In genomic region chr6:101400341-101400740, GRCh38 we compare ENCODE assay signal across 19 cellular contexts. TPM values are rescaled to one million over a fixed set of nuclear protein-coding genes. Genes with fewer than 3 reads are reported as not detected.
DNase-seq lines count a peak whose midpoint lies in the region; ATAC-seq and TF ChIP-seq lines count a peak whose summit lies in the region.
"Had no signal": no experiment of that assay in that cellular context is flagged by ENCODE, and none has a peak within 500 bp of the region (broad histone marks: within the 10 kb centered on the region; RNA-seq: fewer than 3 reads in every experiment).

No MANE protein-coding gene starts in this region.

- no peaks in the 10 kb centered on the region for H4K20me1 ChIP-seq in neural cell (ENCODE audit: insufficient read depth)

- H3K4me1 ChIP-seq in HUES64 (ENCODE audit: insufficient read depth, low read length), result peaks cover 34% of the 10 kb centered on the region
- peaks cover 8% of the 10 kb centered on the region for H3K4me1 ChIP-seq in endodermal cell (ENCODE audit: control insufficient read depth, insufficient read depth, low read length)
- no peaks in the 10 kb centered on the region for H3K4me1 ChIP-seq in body of pancreas
- H3K4me1 ChIP-seq: A549, Peyer's patch had no signal

- CTCF ChIA-PET in AG04450 (lab: Charles Lee), result no interaction called here

- POLR2A ChIA-PET in AG04450 (lab: Yijun Ruan, JAX), result no interaction called here

- intact Hi-C loops in body of pancreas (cut with DNase I), result no loop called here

- no peak for TF ChIP-seq RAD21 in neural cell (conservative IDR thresholded peaks at IDR 0.05)

- H3K9ac ChIP-seq in HUES64 (ENCODE audit: low read depth, low read length), result no peak overlapping the region
- H3K9ac ChIP-seq in endodermal cell (ENCODE audit: extremely low read depth, low read length, poor library complexity, severe bottlenecking), result no peak overlapping the region
- H3K9ac ChIP-seq in neural cell (ENCODE audit: low read length), result no peak overlapping the region

- H3K4me3 Mint-ChIP-seq in endodermal cell, result peak overlapping the region; percentile 65
- H3K4me3 Mint-ChIP-seq: CD4-positive, CD25-positive, alpha-beta regulatory T cell; IgD-negative memory B cell had no signal

- WGBS in HUES64, result 51% methylated on average over 3 of the region's 3 CpGs
- WGBS in endodermal cell (ENCODE audit: insufficient coverage in 1 of 2, insufficient read length in 1 of 2), 2 experiments, result 47 to 66% methylated on average over 3 of the region's 3 CpGs
- WGBS in body of pancreas, 2 donors, result 35 to 41% methylated on average over 3 of the region's 3 CpGs

- H3K4me1 Mint-ChIP-seq in endodermal cell, result peaks cover 41% of the 10 kb centered on the region

- no peaks in the 10 kb centered on the region for H3K9me2 ChIP-seq in neural cell (ENCODE audit: insufficient read depth, low read length)

- peak overlapping the region; percentile 67 for H3K4me3 ChIP-seq in AG04450 (ENCODE audit: low read depth, low read length)
- H3K4me3 ChIP-seq in HUES64 (ENCODE audit: low read length), result peak overlapping the region; percentile 59
- H3K4me3 ChIP-seq in endodermal cell (ENCODE audit: low read length), result no peak overlapping the region
- peak overlapping the region; percentile 65 for H3K4me3 ChIP-seq in neural cell (ENCODE audit: low read length)
- no peak overlapping the region for H3K4me3 ChIP-seq in body of pancreas
- H3K4me3 ChIP-seq: A549, Peyer's patch had no signal

- H3K36me3 ChIP-seq in HUES64 (ENCODE audit: insufficient read depth, low read length) (no peaks in the 10 kb centered on the region), endodermal cell (ENCODE audit: control insufficient read depth, insufficient read depth, low read length) (no peaks in the 10 kb centered on the region), neural cell (ENCODE audit: insufficient read depth, low read length) (no peaks in the 10 kb centered on the region), body of pancreas (replicated peaks in 1 of 2; ENCODE audit: insufficient read depth in 1 of 2, low read depth in 2 of 2) (no peaks in the 10 kb centered on the region)

- no peak for DNase-seq in AG04450 (ENCODE audit: low read depth, low spot score)
- DNase-seq in endodermal cell, result no peak
- no peak for DNase-seq in body of pancreas
- no peak for DNase-seq in pons (ENCODE audit: low spot score)
- no peak for DNase-seq in HUDEP-2 (lab: John Stamatoyannopoulos, UW; ENCODE audit: unreplicated experiment in 76 of 76)
- DNase-seq: AML-193; CD4-positive, CD25-positive, alpha-beta regulatory T cell; DMS79; NCI-H1417; NCI-H2029; NCI-H510A; NCI-H82; Peyer's patch; SHP77 treated with DMSO at 0.1 percent for 48 hours had no signal

- H3K9me3 ChIP-seq in AG04450 (ENCODE audit: control insufficient read depth, insufficient read depth, low read length), result peaks cover 5% of the 10 kb centered on the region; the same call in 1 of the 2 replicates
- H3K9me3 ChIP-seq in HUES64 (ENCODE audit: insufficient read depth, low read depth, low read length), result no peaks in the 10 kb centered on the region
- no peaks in the 10 kb centered on the region for H3K9me3 ChIP-seq in endodermal cell (ENCODE audit: control insufficient read depth, low read length)
- no peaks in the 10 kb centered on the region for H3K9me3 ChIP-seq in neural cell (ENCODE audit: low read length)
- H3K9me3 ChIP-seq in body of pancreas, result no peaks in the 10 kb centered on the region
- H3K9me3 ChIP-seq: A549 had no signal

- H3K36me3 Mint-ChIP-seq in endodermal cell (ENCODE audit: low read depth), result no peaks in the 10 kb centered on the region
- H3K36me3 Mint-ChIP-seq: CD4-positive, CD25-positive, alpha-beta regulatory T cell; IgD-negative memory B cell had no signal

- ATAC-seq in body of pancreas, result no peak
- no peak for ATAC-seq in HG02884 (IDR thresholded peaks at IDR 0.05; ENCODE audit: unreplicated experiment)
- ATAC-seq: A549 had no signal

- H2AFZ ChIP-seq in neural cell (ENCODE audit: low read depth, low read length), result no peak overlapping the region

- no peaks in the 10 kb centered on the region for H3K79me2 ChIP-seq in neural cell (replicated peaks; ENCODE audit: insufficient read depth, low read length)

- no peak for TF ChIP-seq EP300 in neural cell (conservative IDR thresholded peaks at IDR 0.05; ENCODE audit: poor library complexity, severe bottlenecking)

- H3K27me3 ChIP-seq in AG04450 (ENCODE audit: control insufficient read depth, insufficient read depth, low read length) (no peaks in the 10 kb centered on the region), HUES64 (ENCODE audit: insufficient read depth, low read length) (peaks cover 87% of the 10 kb centered on the region), endodermal cell (ENCODE audit: control insufficient read depth, insufficient read depth, low read length, poor library complexity, severe bottlenecking) (peaks cover 65% of the 10 kb centered on the region), neural cell (ENCODE audit: insufficient read depth, low read depth, low read length) (peaks cover 28% of the 10 kb centered on the region), body of pancreas (no peaks in the 10 kb centered on the region)

- H3K27ac Mint-ChIP-seq in endodermal cell, result no peak overlapping the region
- H3K27ac Mint-ChIP-seq: CD4-positive, CD25-positive, alpha-beta regulatory T cell; IgD-negative memory B cell had no signal

- no peak overlapping the region for H3K27ac ChIP-seq in AG04450 (ENCODE audit: low read depth, low read length)
- H3K27ac ChIP-seq in HUES64 (ENCODE audit: low read depth, low read length), result no peak overlapping the region
- H3K27ac ChIP-seq in endodermal cell (ENCODE audit: low read depth, low read length), result no peak overlapping the region
- no peak overlapping the region for H3K27ac ChIP-seq in neural cell (ENCODE audit: low read length)
- no peak overlapping the region for H3K27ac ChIP-seq in body of pancreas
- H3K27ac ChIP-seq: A549, Peyer's patch had no signal

- TF ChIP-seq CTCF in AG04450 (IDR thresholded peaks at IDR 0.05; ENCODE audit: low read depth, low read length) (no peak), endodermal cell (conservative IDR thresholded peaks at IDR 0.05) (no peak), neural cell (IDR thresholded peaks at IDR 0.05; ENCODE audit: poor library complexity, severe bottlenecking) (no peak), body of pancreas (IDR thresholded peaks at IDR 0.05) (no peak)

- no peak for TF ChIP-seq POLR2A in body of pancreas (IDR thresholded peaks at IDR 0.05)

- no peaks in the 10 kb centered on the region for H3F3A ChIP-seq in neural cell (ENCODE audit: insufficient read depth, low read length, poor library complexity, severe bottlenecking)

- H3K4me2 ChIP-seq in neural cell (ENCODE audit: low read length), result peak overlapping the region; percentile 74
- H3K4me2 ChIP-seq: A549 had no signal

- H3K27me3 Mint-ChIP-seq in endodermal cell (ENCODE audit: insufficient read depth), result peaks cover 46% of the 10 kb centered on the region

- H3K9me3 Mint-ChIP-seq in endodermal cell, result no peaks in the 10 kb centered on the region

TF ChIP-seq in neural cell, 6 proteins besides CTCF, POLR2A, EP300 and RAD21:
- TF ChIP-seq MXI1 (conservative IDR thresholded peaks at IDR 0.05; ENCODE audit: poor library complexity, severe bottlenecking) (peak; percentile 28), REST (IDR thresholded peaks at IDR 0.05; ENCODE audit: borderline replicate concordance) (no peak), POLR2AphosphoS5 (IDR thresholded peaks at IDR 0.05) (no peak)

RNA-seq across cellular contexts. Expression of gene GRIK2, which starts 6.8 kb away (rescaled TPM):
- polyA plus RNA-seq in AG04450 (2011; rRNA removed) (10.6 and 12.8 TPM in 2 replicates), neural cell (103 and 106 TPM in 2 replicates)
- polyA minus RNA-seq in AG04450 (2011; rRNA and poly(A)+ RNA removed), result 36.1 and 45.0 TPM in 2 replicates
- 1.9 TPM for polyA plus RNA-seq in HUES64 (2013, experiment 1 of 2)
- polyA plus RNA-seq in HUES64 (2013, experiment 2 of 2), result 2.0 TPM
- total RNA-seq in endodermal cell (1 to 10 TPM in 1 of 2 donors, under 1 TPM in 1; 1.00 to 4.5 TPM), body of pancreas (1 to 10 TPM in 1 of 2 donors, under 1 TPM in 1; 0.52 to 7.9 TPM)
- 2.2 TPM for polyA plus RNA-seq in endodermal cell (2013, experiment 1 of 2)
- polyA plus RNA-seq in endodermal cell (2013, experiment 2 of 2), result 2.1 TPM
- 149 and 214 TPM in 2 replicates for polyA minus RNA-seq in neural cell
- total RNA-seq: CD4-positive, CD25-positive, alpha-beta regulatory T cell had no signal
- polyA plus RNA-seq: CD4-positive, CD25-positive, alpha-beta regulatory T cell; IgD-negative memory B cell had no signal

Comparison
In these comparisons a context has a peak if more than half of its experiments do, and no peak if none do; other contexts are left out.
1. H3K4me3 ChIP-seq: peak in AG04450 (single experiment), HUES64 (single experiment) and neural cell (single experiment); none in endodermal cell (single experiment) and body of pancreas (0 of 2).